ENCODE assay signal across 6 cellular contexts in the genomic region with DNA sequence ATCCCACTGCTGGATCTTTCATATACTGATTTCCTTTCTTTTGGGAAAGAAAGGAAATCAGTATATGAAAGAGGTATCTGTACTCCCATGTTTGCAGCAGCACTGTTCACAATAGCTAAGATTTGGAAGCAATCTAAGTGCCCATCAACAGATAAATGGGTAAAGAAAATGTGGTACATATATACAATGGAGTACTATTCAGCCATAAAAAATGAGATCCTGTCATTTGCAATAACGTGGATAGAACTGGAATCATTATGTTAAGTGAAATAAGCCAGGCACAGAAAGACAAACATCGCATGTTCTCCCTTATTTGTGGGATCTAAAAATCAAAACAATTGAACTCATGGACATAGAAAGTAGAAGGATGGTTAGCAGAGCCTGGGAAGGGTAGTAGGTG. TPM values are rescaled to one million over a fixed set of nuclear protein-coding genes. Genes with fewer than 3 reads are reported as not detected.
DNase-seq lines count a peak whose midpoint lies in the region; ATAC-seq, FAIRE-seq and TF ChIP-seq lines count a peak whose summit lies in the region.
"Not testable (repeated sequence)": the region's sequence is repeated elsewhere in the genome, so short reads cannot be mapped to it uniquely, and the experiment has no call there.

No MANE protein-coding gene starts in this region.

- peaks cover 27% of the 10 kb centered on the region for H3K27me3 Mint-ChIP-seq in activated naive CD4-positive, alpha-beta T cell treated with anti-CD3 and anti-CD28 coated beads, Interleukin-2, amount 10 ng/mL, durations not matched to agents 7 days and 5 days
- H3K27me3 Mint-ChIP-seq in astrocyte (ENCODE audit: low read depth, unreplicated experiment), result not testable (repeated sequence)

- 0% methylated on average over 2 of the region's 2 CpGs for WGBS in K562 (ENCODE audit: insufficient coverage, low coverage, missing lambda C conversion rate)

- H3K27me3 ChIP-seq in astrocyte (ENCODE audit: insufficient read depth, low read length); K562 (ENCODE audit: control insufficient read depth in 2 of 2, insufficient read depth in 2 of 2, low read length in 2 of 2): not testable (repeated sequence)

- H4K20me1 ChIP-seq in astrocyte (ENCODE audit: insufficient read depth, low read length); K562 (replicated peaks; ENCODE audit: control insufficient read depth, insufficient read depth, low read length): not testable (repeated sequence)

- not testable (repeated sequence) for H3K79me2 ChIP-seq in astrocyte (ENCODE audit: insufficient read depth, low read length); K562 (ENCODE audit: control insufficient read depth, insufficient read depth, low read length)

- not testable (repeated sequence) for H3K9ac ChIP-seq in astrocyte (ENCODE audit: low read length); K562 (ENCODE audit: insufficient read depth in 1 of 2, low read depth in 2 of 2, low read length in 2 of 2)

- not testable (repeated sequence) for TF ChIP-seq EP300 in K562 (IDR thresholded peaks at IDR 0.05; ENCODE audit: low read length)

- FAIRE-seq in astrocyte (lab: Jason Lieb, UNC); K562 (lab: Jason Lieb, UNC): not testable (repeated sequence)
- peak; percentile 53 for FAIRE-seq in urothelium cell line (lab: Jason Lieb, UNC)

- TF ChIP-seq POLR2A in K562 (conservative IDR thresholded peaks at IDR 0.05), result not testable (repeated sequence)

- not testable (repeated sequence) for H3K4me2 ChIP-seq in astrocyte (ENCODE audit: low read length); K562 (ENCODE audit: insufficient read depth, low read length)

- H3K9me3 Mint-ChIP-seq in activated naive CD4-positive, alpha-beta T cell treated with anti-CD3 and anti-CD28 coated beads, Interleukin-2, amount 10 ng/mL, durations not matched to agents 7 days and 5 days; astrocyte (ENCODE audit: unreplicated experiment): not testable (repeated sequence)

- TF ChIP-seq RAD21 in K562 (CRISPR knock-in tag; conservative IDR thresholded peaks at IDR 0.05 in 1 of 2, IDR thresholded peaks at IDR 0.05 in 1 of 2), result not testable (repeated sequence)

- not testable (repeated sequence) for H2AFZ ChIP-seq in astrocyte (ENCODE audit: low read depth, low read length); K562 (ENCODE audit: low read depth, low read length)

- H3K4me1 ChIP-seq in HEK293 (ENCODE audit: control insufficient read depth, insufficient read depth, low read length); astrocyte (ENCODE audit: insufficient read depth, low read length); K562 (replicated peaks in 1 of 2; ENCODE audit: control insufficient read depth in 2 of 2, insufficient read depth in 2 of 2, low read length in 2 of 2): not testable (repeated sequence)

- H3K36me3 Mint-ChIP-seq in activated naive CD4-positive, alpha-beta T cell treated with anti-CD3 and anti-CD28 coated beads, Interleukin-2, amount 10 ng/mL, durations not matched to agents 7 days and 5 days; astrocyte (ENCODE audit: low read depth, unreplicated experiment): not testable (repeated sequence)

- not testable (repeated sequence) for TF ChIP-seq CTCF in HEK293 (tag by site-specific recombination; IDR thresholded peaks at IDR 0.05); astrocyte (IDR thresholded peaks at IDR 0.05; ENCODE audit: insufficient read depth, low read depth, low read length); K562 (IDR thresholded peaks at IDR 0.05 in 2 of 3, conservative IDR thresholded peaks at IDR 0.05 in 1 of 3; ENCODE audit: insufficient read depth in 2 of 3, low read depth in 1 of 3, low read length in 3 of 3)

- not testable (repeated sequence) for H3K9me1 ChIP-seq in K562 (ENCODE audit: control insufficient read depth, insufficient read depth, low read length)

- POLR2A ChIA-PET in HEK293 (lab: Yijun Ruan, JAX); K562 (lab: Yijun Ruan, JAX): not testable (repeated sequence)

- DNase-seq in activated naive CD4-positive, alpha-beta T cell treated with anti-CD3 and anti-CD28 coated beads, Interleukin-2, amount 10 ng/mL, durations not matched to agents 7 days and 5 days; astrocyte (ENCODE audit: low read depth); K562 (ENCODE audit: extremely low read depth in 1 of 4, low spot score in 3 of 4); urothelium cell line (ENCODE audit: low spot score): not testable (repeated sequence)

- intact Hi-C loops in K562 (cut with micrococcal nuclease), result not testable (repeated sequence)

- ATAC-seq in SK-N-SH treated with all-trans-retinoic acid at 6 μM for 48 hours, K562: not testable (repeated sequence)

- not testable (repeated sequence) for BruUV-seq in K562 (replicated peaks; lab: Mats Ljungman, UMichigan)

- CTCF ChIA-PET in HEK293 (lab: Yijun Ruan, JAX); activated naive CD4-positive, alpha-beta T cell treated with anti-CD3 and anti-CD28 coated beads, Interleukin-2, amount 10 ng/mL, durations not matched to agents 7 days and 5 days (lab: Charles Lee); K562 (lab: Yijun Ruan, JAX; ENCODE audit: low intra/inter-chr PET ratio): not testable (repeated sequence)

- in situ Hi-C loops in K562 (cut with MboI), result not testable (repeated sequence)

- not testable (repeated sequence) for H3K4me3 Mint-ChIP-seq in activated naive CD4-positive, alpha-beta T cell treated with anti-CD3 and anti-CD28 coated beads, Interleukin-2, amount 10 ng/mL, durations not matched to agents 7 days and 5 days
- H3K4me3 Mint-ChIP-seq in astrocyte (ENCODE audit: unreplicated experiment), result peak overlapping the region; percentile 28

- H3K27ac Mint-ChIP-seq in activated naive CD4-positive, alpha-beta T cell treated with anti-CD3 and anti-CD28 coated beads, Interleukin-2, amount 10 ng/mL, durations not matched to agents 7 days and 5 days, result peak overlapping the region; percentile 43
- H3K27ac Mint-ChIP-seq in astrocyte (ENCODE audit: unreplicated experiment), result not testable (repeated sequence)

- not testable (repeated sequence) for H3K4me1 Mint-ChIP-seq in activated naive CD4-positive, alpha-beta T cell treated with anti-CD3 and anti-CD28 coated beads, Interleukin-2, amount 10 ng/mL, durations not matched to agents 7 days and 5 days; astrocyte (ENCODE audit: low read depth, unreplicated experiment)

- not testable (repeated sequence) for H3K36me3 ChIP-seq in HEK293 (ENCODE audit: control insufficient read depth in 2 of 2, insufficient read depth in 1 of 2, low read length in 2 of 2); astrocyte (ENCODE audit: insufficient read depth, low read length); K562 (ENCODE audit: control insufficient read depth, insufficient read depth, low read length)

- H3K4me3 ChIP-seq in HEK293 (ENCODE audit: low read depth, low read length); astrocyte (ENCODE audit: insufficient read depth, low read depth, low read length); K562: not testable (repeated sequence)

- H3K27ac ChIP-seq in HEK293 (ENCODE audit: extremely low read depth, low read depth, low read length); astrocyte (ENCODE audit: low read depth, low read length); K562 (ENCODE audit: extremely low read depth, low read depth, low read length): not testable (repeated sequence)

- H3K9me3 ChIP-seq in HEK293 (ENCODE audit: control insufficient read depth, insufficient read depth, low read depth, low read length); astrocyte (ENCODE audit: insufficient read depth, low read depth, low read length); K562 (replicated peaks; ENCODE audit: control insufficient read depth, insufficient read depth, low read depth, low read length): not testable (repeated sequence)

RNA-seq across cellular contexts. Expression of gene DCAF5, which starts 12.9 kb away (rescaled TPM):
- total RNA-seq in astrocyte, result 54.5 and 54.6 TPM in 2 replicates
- 22.5 and 34.2 TPM in 2 replicates for total RNA-seq in K562 (2011; cell fraction: chromatin; rRNA removed; ENCODE audit: low replicate concordance)
- total RNA-seq in K562 (2011; cell fraction: nucleolus; rRNA removed), result 17.0 and 18.6 TPM in 2 replicates
- 21.1 and 24.9 TPM in 2 replicates for total RNA-seq in K562 (2011; cell fraction: nucleoplasm; rRNA removed)
- total RNA-seq in K562 (2014; rRNA removed), result 7.5 and 8.1 TPM in 2 replicates
- total RNA-seq in K562 (2014; rRNA removed; fragmentation: Illumina TruSeq; extraction: Trizol), result 11.3 and 12.7 TPM in 2 replicates
- 12.5 and 13.2 TPM in 2 replicates for total RNA-seq in K562 (2015; rRNA removed; fragmentation: Illumina TruSeq; extraction: Trizol)
- 16.9 and 20.2 TPM in 2 replicates for total RNA-seq in K562 (2021)
- 24.1 and 26.3 TPM in 2 replicates for polyA plus RNA-seq in K562 (2011; rRNA removed)
- 27.4 and 30.1 TPM in 2 replicates for polyA plus RNA-seq in K562 (2011; cell fraction: cytosol; rRNA removed)
- polyA plus RNA-seq in K562 (2011; cell fraction: nucleus; rRNA removed), result 73.7 and 97.8 TPM in 2 replicates
- polyA plus RNA-seq in K562 (2012), result 14.2 and 21.5 TPM in 2 replicates
- 21.8 and 23.6 TPM in 2 replicates for polyA plus RNA-seq in K562 (2014; fragmentation: Illumina TruSeq; extraction: Trizol)
- polyA plus RNA-seq in K562 (2014; fragmentation: Nextera tagmentation; extraction: Ambion mirVana), result 1 to 10 TPM; 5.6 to 9.1 TPM
- polyA plus RNA-seq in K562 (2014; rRNA removed), result 13.7 and 15.1 TPM in 2 replicates
- polyA minus RNA-seq in K562 (2011; rRNA and poly(A)+ RNA removed), result 15.9 and 19.1 TPM in 2 replicates
- polyA minus RNA-seq in K562 (2011; cell fraction: cytosol; rRNA and poly(A)+ RNA removed), result 9.4 and 10.4 TPM in 2 replicates
- polyA minus RNA-seq in K562 (2011; cell fraction: nucleus; rRNA and poly(A)+ RNA removed), result 18.0 and 25.4 TPM in 2 replicates

RNA-seq across cellular contexts. Expression of gene EXD2, which starts 25.5 kb away (rescaled TPM):
- total RNA-seq in astrocyte (28.7 and 30.7 TPM in 2 replicates), K562 (2014; rRNA removed) (3.0 and 4.6 TPM in 2 replicates), K562 (2014; rRNA removed; fragmentation: Illumina TruSeq; extraction: Trizol) (3.2 and 3.9 TPM in 2 replicates), K562 (2015; rRNA removed; fragmentation: Illumina TruSeq; extraction: Trizol) (4.5 and 4.7 TPM in 2 replicates), K562 (2021) (5.0 and 6.1 TPM in 2 replicates)
- total RNA-seq in K562 (2011; cell fraction: chromatin; rRNA removed; ENCODE audit: low replicate concordance), result 10.3 and 15.3 TPM in 2 replicates
- 6.0 and 7.1 TPM in 2 replicates for total RNA-seq in K562 (2011; cell fraction: nucleolus; rRNA removed)
- 10.2 and 12.1 TPM in 2 replicates for total RNA-seq in K562 (2011; cell fraction: nucleoplasm; rRNA removed)
- polyA plus RNA-seq in K562 (2011; rRNA removed) (7.5 and 8.4 TPM in 2 replicates), K562 (2014; fragmentation: Illumina TruSeq; extraction: Trizol) (4.6 and 4.8 TPM in 2 replicates), K562 (2014; fragmentation: Nextera tagmentation; extraction: Ambion mirVana) (1 to 10 TPM; 1.6 TPM), K562 (2014; rRNA removed) (3.7 and 4.5 TPM in 2 replicates)
- polyA plus RNA-seq in K562 (2011; cell fraction: cytosol; rRNA removed), result 2.8 and 5.5 TPM in 2 replicates
- 6.4 and 12.9 TPM in 2 replicates for polyA plus RNA-seq in K562 (2011; cell fraction: nucleus; rRNA removed)
- polyA plus RNA-seq in K562 (2012), result 4.4 and 5.8 TPM in 2 replicates
- 10.1 and 14.8 TPM in 2 replicates for polyA minus RNA-seq in K562 (2011; rRNA and poly(A)+ RNA removed)
- 2.8 and 5.5 TPM in 2 replicates for polyA minus RNA-seq in K562 (2011; cell fraction: cytosol; rRNA and poly(A)+ RNA removed)
- polyA minus RNA-seq in K562 (2011; cell fraction: nucleus; rRNA and poly(A)+ RNA removed), result 3.0 and 5.2 TPM in 2 replicates
